ENCODE assay signal across 17 cellular contexts in genomic region chr2:189002079-189002478, GRCh38.
A peak's percentile ranks its signal among the peaks of the same experiment; 100 is the strongest.
DNase-seq lines count a peak whose midpoint lies in the region; ATAC-seq, FAIRE-seq and TF ChIP-seq lines count a peak whose summit lies in the region.
"Had no signal": no experiment of that assay in that cellular context is flagged by ENCODE, and none has a peak within 500 bp of the region (broad histone marks: within the 10 kb centered on the region; RNA-seq: fewer than 3 reads in every experiment).

No MANE protein-coding gene starts in this region.

- peak; percentile 62 for FAIRE-seq in HTR-8/SVneo (lab: Jason Lieb, UNC)
- FAIRE-seq: kidney had no signal

- ATAC-seq in stimulated activated effector memory CD8-positive, alpha-beta T cell treated with anti-CD3 and anti-CD28 coated beads, Interleukin-12 subunit alpha, Interleukin-12 subunit beta, amount 100 ng/mL, for 72 hours: no peak
- ATAC-seq in GM19023 (IDR thresholded peaks at IDR 0.05; ENCODE audit: unreplicated experiment): no peak
- ATAC-seq: natural killer cell had no signal

- no peak overlapping the region for H3K4me3 ChIP-seq in AG09309 (ENCODE audit: control insufficient read depth, low read depth, low read length)
- H3K4me3 ChIP-seq: Peyer's patch, spleen had no signal

- no peaks in the 10 kb centered on the region for H3K9me3 Mint-ChIP-seq in stimulated activated effector memory CD8-positive, alpha-beta T cell treated with anti-CD3 and anti-CD28 coated beads, Interleukin-12 subunit alpha, Interleukin-12 subunit beta, amount 100 ng/mL, for 72 hours
- H3K9me3 Mint-ChIP-seq: activated T-cell treated with anti-CD3 and anti-CD28 coated beads, Interleukin-2, amount 50 U/mL, for 24 hours; natural killer cell had no signal

- no peak overlapping the region for H3K4me3 Mint-ChIP-seq in stimulated activated effector memory CD8-positive, alpha-beta T cell treated with anti-CD3 and anti-CD28 coated beads, Interleukin-12 subunit alpha, Interleukin-12 subunit beta, amount 100 ng/mL, for 72 hours
- H3K4me3 Mint-ChIP-seq: activated T-cell treated with anti-CD3 and anti-CD28 coated beads, Interleukin-2, amount 50 U/mL, for 24 hours; IgD-negative memory B cell; natural killer cell had no signal

- H3K27ac Mint-ChIP-seq in stimulated activated effector memory CD8-positive, alpha-beta T cell treated with anti-CD3 and anti-CD28 coated beads, Interleukin-12 subunit alpha, Interleukin-12 subunit beta, amount 100 ng/mL, for 72 hours: no peak overlapping the region
- H3K27ac Mint-ChIP-seq: activated T-cell treated with anti-CD3 and anti-CD28 coated beads, Interleukin-2, amount 50 U/mL, for 24 hours; IgD-negative memory B cell; natural killer cell had no signal

- 0 out of 2 replicates have a peak overlapping the region, but pooled peaks have one; percentile 14 for H3K27ac ChIP-seq in VCaP
- H3K27ac ChIP-seq: C4-2B, Peyer's patch had no signal

- H3K4me1 Mint-ChIP-seq in stimulated activated effector memory CD8-positive, alpha-beta T cell treated with anti-CD3 and anti-CD28 coated beads, Interleukin-12 subunit alpha, Interleukin-12 subunit beta, amount 100 ng/mL, for 72 hours: no peaks in the 10 kb centered on the region
- H3K4me1 Mint-ChIP-seq: IgD-negative memory B cell, natural killer cell had no signal

- TF ChIP-seq CTCF in AG09309 (IDR thresholded peaks at IDR 0.05; ENCODE audit: control insufficient read depth, insufficient read depth, low read depth, low read length, missing control alignments) (no peak), VCaP (conservative IDR thresholded peaks at IDR 0.05) (no peak)

- peak; percentile 63 for DNase-seq in AG09309 (ENCODE audit: low read depth)
- peak; percentile 60 for DNase-seq in HTR-8/SVneo (ENCODE audit: insufficient read length, low spot score)
- DNase-seq in glomerular visceral epithelial cell (ENCODE audit: extremely low spot score): peak; percentile 42
- DNase-seq in NCI-H82 (lab: John Stamatoyannopoulos, UW): no peak
- no peak for DNase-seq in stimulated activated effector memory CD8-positive, alpha-beta T cell treated with anti-CD3 and anti-CD28 coated beads, Interleukin-12 subunit alpha, Interleukin-12 subunit beta, amount 100 ng/mL, for 72 hours (ENCODE audit: low spot score in 2 of 2)
- no peak for DNase-seq in NOMO-1 (lab: John Stamatoyannopoulos, UW; ENCODE audit: unreplicated experiment in 2 of 2)
- DNase-seq: activated T-cell treated with anti-CD3 and anti-CD28 coated beads, Interleukin-2, amount 50 U/mL, for 24 hours; caudate nucleus; kidney; natural killer cell; NCI-H2029; Peyer's patch; spleen had no signal

- no peaks in the 10 kb centered on the region for H3K36me3 Mint-ChIP-seq in stimulated activated effector memory CD8-positive, alpha-beta T cell treated with anti-CD3 and anti-CD28 coated beads, Interleukin-12 subunit alpha, Interleukin-12 subunit beta, amount 100 ng/mL, for 72 hours
- H3K36me3 Mint-ChIP-seq: IgD-negative memory B cell, natural killer cell had no signal

Comparison
In these comparisons a context has a peak if more than half of its experiments do, and no peak if none do; other contexts are left out.
1. DNase-seq: peak in AG09309 (single experiment), HTR-8/SVneo (single experiment) and glomerular visceral epithelial cell (single experiment); none in NCI-H82 (single experiment), stimulated activated effector memory CD8-positive, alpha-beta T cell treated with anti-CD3 and anti-CD28 coated beads, Interleukin-12 subunit alpha, Interleukin-12 subunit beta, amount 100 ng/mL, for 72 hours (0 of 2) and NOMO-1 (0 of 2).